In genomic region chr4:111837761-111838160, GRCh38 we compare ENCODE assay signal across 23 cellular contexts.
"Had no signal": no experiment of that assay in that cellular context is flagged by ENCODE, and none has a peak within 500 bp of the region (broad histone marks: within the 10 kb centered on the region; RNA-seq: fewer than 3 reads in every experiment).

No MANE protein-coding gene starts in this region.

- H3K36me3 ChIP-seq: MG63, SJCRH30 had no signal

- H3K4me3 ChIP-seq: MG63, SJCRH30 had no signal

- FAIRE-seq: HTR-8/SVneo had no signal

- DNase-seq: KBM-7, MG63, NCI-H1092, NCI-H1105 treated with DMSO at 0.1 percent for 48 hours, NCI-H1417 treated with DMSO at 0.1 percent for 48 hours, NCI-H146, NCI-H1694 treated with DMSO at 0.1 percent for 48 hours, NCI-H1930, NCI-H2081, NCI-H2107, NCI-H2227 treated with DMSO at 0.1 percent for 48 hours, NCI-H446, NCI-H510A, NCI-H524 treated with DMSO at 0.1 percent for 48 hours, NCI-H774, SHP77 treated with DMSO at 0.1 percent for 48 hours, SJCRH30 had no signal

- H3K27ac ChIP-seq: HL-60, RWPE1, SJCRH30 had no signal

- H3K4me1 ChIP-seq: SJCRH30 had no signal

- H3K27me3 ChIP-seq: MG63, SJCRH30 had no signal

- ATAC-seq: Panc1, Right ventricle myocardium inferior, SK-N-SH treated with all-trans-retinoic acid at 6 μM for 48 hours had no signal

- H3K9me3 ChIP-seq: MG63, SJCRH30 had no signal
